Comparison of ENCODE assay signal across 10 cellular contexts in genomic region chr19:54247106-54247930, GRCh38. TPM values are rescaled to one million over a fixed set of nuclear protein-coding genes. Genes with fewer than 3 reads are reported as not detected.
A peak's percentile ranks its signal among the peaks of the same experiment; 100 is the strongest.
DNase-seq lines count a peak whose midpoint lies in the region; ATAC-seq and TF ChIP-seq lines count a peak whose summit lies in the region.
"Had no signal": no experiment of that assay in that cellular context is flagged by ENCODE, and none has a peak within 500 bp of the region (broad histone marks: within the 10 kb centered on the region; RNA-seq: fewer than 3 reads in every experiment).

No MANE protein-coding gene starts in this region.

- H3K4me1 Mint-ChIP-seq in activated CD4-positive, alpha-beta T cell treated with anti-CD3 and anti-CD28 coated beads, Interleukin-2, amount 10 ng/mL, durations not matched to agents 24 days and 14 days, result peaks cover 9% of the 10 kb centered on the region
- H3K4me1 Mint-ChIP-seq in activated CD4-positive, alpha-beta T cell treated with anti-CD3 and anti-CD28 coated beads, Interleukin-2, amount 10 ng/mL, durations not matched to agents 7 days and 5 days, result peaks cover 15% of the 10 kb centered on the region

- H3K4me3 Mint-ChIP-seq in activated CD4-positive, alpha-beta T cell treated with anti-CD3 and anti-CD28 coated beads, Interleukin-2, amount 10 ng/mL, durations not matched to agents 24 days and 14 days, result peak overlapping the region; percentile 15
- H3K4me3 Mint-ChIP-seq in activated CD4-positive, alpha-beta T cell treated with anti-CD3 and anti-CD28 coated beads, Interleukin-2, amount 10 ng/mL, durations not matched to agents 7 days and 5 days, result no peak overlapping the region

- intact Hi-C loops in activated CD4-positive, alpha-beta T cell treated with anti-CD3 and anti-CD28 coated beads, Interleukin-2, amount 10 ng/mL, durations not matched to agents 24 days and 14 days (cut with micrococcal nuclease), result no loop called here
- intact Hi-C loops in Panc1 (cut with micrococcal nuclease; ENCODE audit: unreplicated experiment) (no loop called here), left ventricle myocardium superior (cut with micrococcal nuclease) (no loop called here)

- H3K27me3 Mint-ChIP-seq in activated CD4-positive, alpha-beta T cell treated with anti-CD3 and anti-CD28 coated beads, Interleukin-2, amount 10 ng/mL, durations not matched to agents 24 days and 14 days, result peaks cover 3% of the 10 kb centered on the region
- H3K27me3 Mint-ChIP-seq in activated CD4-positive, alpha-beta T cell treated with anti-CD3 and anti-CD28 coated beads, Interleukin-2, amount 10 ng/mL, durations not matched to agents 7 days and 5 days, result peaks cover 10% of the 10 kb centered on the region

- no TSS peak for BruUV-seq in Panc1 (replicated peaks; lab: Mats Ljungman, UMichigan)

- DNase-seq in activated CD4-positive, alpha-beta T cell treated with anti-CD3 and anti-CD28 coated beads, Interleukin-2, amount 10 ng/mL, durations not matched to agents 24 days and 14 days, result no peak
- no peak for DNase-seq in activated CD4-positive, alpha-beta T cell treated with anti-CD3 and anti-CD28 coated beads, Interleukin-2, amount 10 ng/mL, durations not matched to agents 7 days and 5 days
- DNase-seq in Panc1 (ENCODE audit: low read depth, low spot score), result no peak
- no peak for DNase-seq in left ventricle myocardium superior
- no peak for DNase-seq in caudate nucleus (lab: John Stamatoyannopoulos, UW)
- no peak for DNase-seq in RWPE1 (ENCODE audit: low spot score)
- DNase-seq: naive B cell, NCI-H2029 had no signal

- in situ Hi-C loops in Panc1 (cut with HindIII; ENCODE audit: low pct_unique_long_range_greater_than_20kb, low sequenced_read_pairs), result no loop called here

- ATAC-seq in Panc1 (peak; percentile 40; the same call in 1 of the 2 replicates), left ventricle myocardium superior (peak; percentile 12), HG02798 (IDR thresholded peaks at IDR 0.05; ENCODE audit: poor library complexity, unreplicated experiment) (no peak)

- no peaks in the 10 kb centered on the region for H3K9me3 Mint-ChIP-seq in activated CD4-positive, alpha-beta T cell treated with anti-CD3 and anti-CD28 coated beads, Interleukin-2, amount 10 ng/mL, durations not matched to agents 24 days and 14 days
- H3K9me3 Mint-ChIP-seq in activated CD4-positive, alpha-beta T cell treated with anti-CD3 and anti-CD28 coated beads, Interleukin-2, amount 10 ng/mL, durations not matched to agents 7 days and 5 days, result no peaks in the 10 kb centered on the region
- H3K9me3 Mint-ChIP-seq: naive B cell had no signal

- no peaks in the 10 kb centered on the region for H3K36me3 ChIP-seq in Panc1 (ENCODE audit: control insufficient read depth, insufficient read depth, low read length)

- TF ChIP-seq CTCF in Panc1 (IDR thresholded peaks at IDR 0.05), result no peak
- no peak for TF ChIP-seq CTCF in RWPE1 (conservative IDR thresholded peaks at IDR 0.05; ENCODE audit: low read depth)

- 0 out of 2 replicates have a peak, but pooled peaks cover 3% of the 10 kb centered on the region for H3K27me3 ChIP-seq in Panc1 (ENCODE audit: control insufficient read depth, insufficient read depth, low read length)

- H3K27ac ChIP-seq in Panc1 (ENCODE audit: low read length) (no peak overlapping the region), skin epidermis (peak overlapping the region in 11 of 21 experiments; percentile 23 to 62 (median 49)), caudate nucleus (ENCODE audit: low read depth, low read length) (no peak overlapping the region), RWPE1 (no peak overlapping the region)

- H3K4me3 ChIP-seq in Panc1 (ENCODE audit: low read depth in 2 of 2, low read length in 2 of 2) (no peak overlapping the region), skin epidermis (no peak overlapping the region)

- no peak overlapping the region for H3K27ac Mint-ChIP-seq in activated CD4-positive, alpha-beta T cell treated with anti-CD3 and anti-CD28 coated beads, Interleukin-2, amount 10 ng/mL, durations not matched to agents 24 days and 14 days
- no peak overlapping the region for H3K27ac Mint-ChIP-seq in activated CD4-positive, alpha-beta T cell treated with anti-CD3 and anti-CD28 coated beads, Interleukin-2, amount 10 ng/mL, durations not matched to agents 7 days and 5 days

- H3K9me3 ChIP-seq in Panc1 (ENCODE audit: control insufficient read depth, insufficient read depth, low read depth, low read length), result no peaks in the 10 kb centered on the region

- CTCF ChIA-PET in activated CD4-positive, alpha-beta T cell treated with anti-CD3 and anti-CD28 coated beads, Interleukin-2, amount 10 ng/mL, durations not matched to agents 7 days and 5 days (lab: Charles Lee), result no interaction called here
- CTCF ChIA-PET in Panc1 (lab: Charles Lee), result interaction anchor here (0.6 kb wide), 1 partner anchor 15 kb away, joined by 3 read pairs; no protein-coding TSS in a partner anchor
- CTCF ChIA-PET in RWPE1 (lab: Yijun Ruan, JAX), result interaction anchor here (1.3 kb wide), 1 partner anchor 19 kb away, joined by 3 read pairs; no protein-coding TSS in a partner anchor

- H3K36me3 Mint-ChIP-seq in activated CD4-positive, alpha-beta T cell treated with anti-CD3 and anti-CD28 coated beads, Interleukin-2, amount 10 ng/mL, durations not matched to agents 24 days and 14 days (ENCODE audit: low read depth), result no peaks in the 10 kb centered on the region
- no peaks in the 10 kb centered on the region for H3K36me3 Mint-ChIP-seq in activated CD4-positive, alpha-beta T cell treated with anti-CD3 and anti-CD28 coated beads, Interleukin-2, amount 10 ng/mL, durations not matched to agents 7 days and 5 days (ENCODE audit: low read depth)
- H3K36me3 Mint-ChIP-seq: naive B cell had no signal

- H3K4me1 ChIP-seq in Panc1 (ENCODE audit: control insufficient read depth, insufficient read depth, low read length), result no peaks in the 10 kb centered on the region

- POLR2A ChIA-PET in activated CD4-positive, alpha-beta T cell treated with anti-CD3 and anti-CD28 coated beads, Interleukin-2, amount 10 ng/mL, durations not matched to agents 7 days and 5 days (lab: Charles Lee), result no interaction called here
- POLR2A ChIA-PET in Panc1 (lab: Charles Lee) (no interaction called here), RWPE1 (lab: Yijun Ruan, JAX; ENCODE audit: low non-redundant PET) (no interaction called here)

RNA-seq across cellular contexts. Expression of gene LILRA6, which starts 4.7 kb away (rescaled TPM):
- total RNA-seq in activated CD4-positive, alpha-beta T cell treated with anti-CD3 and anti-CD28 coated beads, Interleukin-2, amount 10 ng/mL, durations not matched to agents 24 days and 14 days, result 0.09 TPM in 1 of 2 replicates, not detected in the other
- under 1 TPM; 0.37 to 0.45 TPM for total RNA-seq in activated CD4-positive, alpha-beta T cell treated with anti-CD3 and anti-CD28 coated beads, Interleukin-2, amount 10 ng/mL, durations not matched to agents 7 days and 5 days
- 0.08 TPM for total RNA-seq in Panc1 (2021; ENCODE audit: unreplicated experiment)
- not detected for polyA plus RNA-seq in Panc1 (2012; ENCODE audit: insufficient read length)
- 2.3 TPM for total RNA-seq in left ventricle myocardium superior

RNA-seq across cellular contexts. Expression of gene LILRB5, which starts 9.8 kb away (rescaled TPM):
- total RNA-seq in activated CD4-positive, alpha-beta T cell treated with anti-CD3 and anti-CD28 coated beads, Interleukin-2, amount 10 ng/mL, durations not matched to agents 24 days and 14 days, result not detected in 2 replicates
- not detected for total RNA-seq in activated CD4-positive, alpha-beta T cell treated with anti-CD3 and anti-CD28 coated beads, Interleukin-2, amount 10 ng/mL, durations not matched to agents 7 days and 5 days
- 0.05 TPM for total RNA-seq in Panc1 (2021; ENCODE audit: unreplicated experiment)
- 0.07 TPM for polyA plus RNA-seq in Panc1 (2012; ENCODE audit: insufficient read length)
- 5.5 TPM for total RNA-seq in left ventricle myocardium superior

RNA-seq across cellular contexts. Expression of gene LILRB3, which starts 24.5 kb away (rescaled TPM):
- total RNA-seq in activated CD4-positive, alpha-beta T cell treated with anti-CD3 and anti-CD28 coated beads, Interleukin-2, amount 10 ng/mL, durations not matched to agents 24 days and 14 days, result 0.26 TPM in 1 of 2 replicates, not detected in the other
- total RNA-seq in activated CD4-positive, alpha-beta T cell treated with anti-CD3 and anti-CD28 coated beads, Interleukin-2, amount 10 ng/mL, durations not matched to agents 7 days and 5 days, result 1 to 10 TPM in 1 of 2 experiments, under 1 TPM in 1; 0.62 to 2.0 TPM
- total RNA-seq in Panc1 (2021; ENCODE audit: unreplicated experiment) (0.18 TPM), left ventricle myocardium superior (4.3 TPM)
- 0.47 TPM for polyA plus RNA-seq in Panc1 (2012; ENCODE audit: insufficient read length)

RNA-seq across cellular contexts. Expression of gene LILRB2, which starts 33.6 kb away (rescaled TPM):
- not detected in 2 replicates for total RNA-seq in activated CD4-positive, alpha-beta T cell treated with anti-CD3 and anti-CD28 coated beads, Interleukin-2, amount 10 ng/mL, durations not matched to agents 24 days and 14 days
- total RNA-seq in activated CD4-positive, alpha-beta T cell treated with anti-CD3 and anti-CD28 coated beads, Interleukin-2, amount 10 ng/mL, durations not matched to agents 7 days and 5 days, result not detected
- total RNA-seq in Panc1 (2021; ENCODE audit: unreplicated experiment) (not detected), left ventricle myocardium superior (2.7 TPM)
- polyA plus RNA-seq in Panc1 (2012; ENCODE audit: insufficient read length), result not detected

RNA-seq across cellular contexts. Expression of gene RPS9, which starts 46.7 kb away (rescaled TPM):
- total RNA-seq in activated CD4-positive, alpha-beta T cell treated with anti-CD3 and anti-CD28 coated beads, Interleukin-2, amount 10 ng/mL, durations not matched to agents 24 days and 14 days, result 1,530 and 1,555 TPM in 2 replicates
- total RNA-seq in activated CD4-positive, alpha-beta T cell treated with anti-CD3 and anti-CD28 coated beads, Interleukin-2, amount 10 ng/mL, durations not matched to agents 7 days and 5 days, result 1,000 to 10,000 TPM; 1,257 to 1,351 TPM
- total RNA-seq in Panc1 (2021; ENCODE audit: unreplicated experiment), result 823 TPM
- 1,638 TPM for polyA plus RNA-seq in Panc1 (2012; ENCODE audit: insufficient read length)
- total RNA-seq in left ventricle myocardium superior, result 601 TPM

Comparison
In these comparisons a context has a peak if more than half of its experiments do, and no peak if none do; other contexts are left out.
1. H3K27ac ChIP-seq: peak in skin epidermis (11 of 21); none in Panc1 (single experiment), caudate nucleus (single experiment) and RWPE1 (single experiment).